ENCODE assay signal across 29 cellular contexts in genomic region chrX:118675966-118676349, GRCh38.
"Had no signal": no experiment of that assay in that cellular context is flagged by ENCODE, and none has a peak within 500 bp of the region (broad histone marks: within the 10 kb centered on the region; RNA-seq: fewer than 3 reads in every experiment).

No MANE protein-coding gene starts in this region.

- H3K4me3 Mint-ChIP-seq: activated CD4-positive, alpha-beta memory T cell treated with anti-CD3 and anti-CD28 coated beads for 36 hours; activated naive CD8-positive, alpha-beta T cell; central memory CD8-positive, alpha-beta T cell; dendritic cell treated with granulocyte-macrophage colony-stimulating factor and Interleukin-4, amounts not matched to agents 40 ng/mL and 50 ng/mL, for 4 days; naive thymus-derived CD4-positive, alpha-beta T cell; neural crest cell; stimulated activated naive B cell treated with anti-CD40 and anti-IgM and Interleukin-4, amounts not matched to agents 10 μg/mL and 1 μg/mL and 100 μg/mL, for 72 hours; T-helper 1 cell treated with Interleukin-12 subunit alpha and Interleukin-12 subunit beta and Interleukin-4 antibody, amounts not matched to agents 30 μg/mL and 1 μg/mL, for 36 hours had no signal

- H3K27me3 Mint-ChIP-seq: activated CD4-positive, alpha-beta memory T cell treated with anti-CD3 and anti-CD28 coated beads for 36 hours; activated naive CD8-positive, alpha-beta T cell; central memory CD8-positive, alpha-beta T cell; dendritic cell treated with granulocyte-macrophage colony-stimulating factor and Interleukin-4, amounts not matched to agents 40 ng/mL and 50 ng/mL, for 4 days; naive thymus-derived CD4-positive, alpha-beta T cell; stimulated activated naive B cell treated with anti-CD40 and anti-IgM and Interleukin-4, amounts not matched to agents 10 μg/mL and 1 μg/mL and 100 μg/mL, for 72 hours had no signal

- ATAC-seq: foreskin keratinocyte; heart right ventricle; naive thymus-derived CD4-positive, alpha-beta T cell; psoas muscle; stimulated activated naive B cell treated with anti-CD40 and anti-IgM and Interleukin-4, amounts not matched to agents 10 μg/mL and 1 μg/mL and 100 μg/mL, for 72 hours had no signal

- H3K9me3 ChIP-seq: esophagus muscularis mucosa, heart right ventricle, left ventricle myocardium inferior, psoas muscle, stomach, thyroid gland, upper lobe of left lung, vagina had no signal

- H3K36me3 Mint-ChIP-seq: activated naive CD8-positive, alpha-beta T cell had no signal

- H3K36me3 ChIP-seq: left ventricle myocardium inferior, thyroid gland, upper lobe of left lung, vagina had no signal

- H3K27ac ChIP-seq: esophagus muscularis mucosa, foreskin keratinocyte, heart right ventricle, left ventricle myocardium inferior, parathyroid adenoma, psoas muscle, stomach, thyroid gland, upper lobe of left lung, vagina, VCaP had no signal

- H3K4me1 ChIP-seq: esophagus muscularis mucosa, foreskin keratinocyte, heart right ventricle, left ventricle myocardium inferior, parathyroid adenoma, psoas muscle, stomach, thyroid gland, upper lobe of left lung, vagina had no signal

- H3K27ac Mint-ChIP-seq: activated CD4-positive, alpha-beta memory T cell treated with anti-CD3 and anti-CD28 coated beads for 36 hours; activated naive CD8-positive, alpha-beta T cell; dendritic cell treated with granulocyte-macrophage colony-stimulating factor and Interleukin-4, amounts not matched to agents 40 ng/mL and 50 ng/mL, for 4 days; naive thymus-derived CD4-positive, alpha-beta T cell; stimulated activated naive B cell treated with anti-CD40 and anti-IgM and Interleukin-4, amounts not matched to agents 10 μg/mL and 1 μg/mL and 100 μg/mL, for 72 hours; T-helper 1 cell treated with Interleukin-12 subunit alpha and Interleukin-12 subunit beta and Interleukin-4 antibody, amounts not matched to agents 30 μg/mL and 1 μg/mL, for 36 hours had no signal

- DNase-seq: activated CD4-positive, alpha-beta memory T cell treated with anti-CD3 and anti-CD28 coated beads for 36 hours; activated CD4-positive, alpha-beta T cell treated with anti-CD3 and anti-CD28 coated beads for 48 hours; activated effector memory CD4-positive, alpha-beta T cell treated with Interleukin-2 at 50 U/mL for 16 hours; activated naive CD4-positive, alpha-beta T cell treated with Interleukin-2 at 50 U/mL for 16 hours; activated T-cell treated with anti-CD3 and anti-CD28 coated beads, Interleukin-2, amount 50 U/mL, for 48 hours; anterior cingulate cortex; foreskin keratinocyte; heart right ventricle; kidney glomerular epithelial cell; left ventricle myocardium inferior; naive thymus-derived CD4-positive, alpha-beta T cell; nucleus accumbens; psoas muscle; stimulated activated CD4-positive, alpha-beta T cell treated with anti-CD3 and anti-CD28 coated beads, Interleukin-15, amount 100 ng/mL, for 24 hours; stimulated activated CD4-positive, alpha-beta T cell treated with anti-CD3 and anti-CD28 coated beads, Interleukin-2, amount 100 ng/mL, for 24 hours; stimulated activated naive B cell treated with anti-CD40 and anti-IgM and Interleukin-4, amounts not matched to agents 10 μg/mL and 1 μg/mL and 100 μg/mL, for 72 hours; stomach; T-helper 9 cell; thyroid gland; upper lobe of left lung had no signal

- H3K9me3 Mint-ChIP-seq: activated CD4-positive, alpha-beta memory T cell treated with anti-CD3 and anti-CD28 coated beads for 36 hours; central memory CD8-positive, alpha-beta T cell; dendritic cell treated with granulocyte-macrophage colony-stimulating factor and Interleukin-4, amounts not matched to agents 40 ng/mL and 50 ng/mL, for 4 days; naive thymus-derived CD4-positive, alpha-beta T cell; stimulated activated naive B cell treated with anti-CD40 and anti-IgM and Interleukin-4, amounts not matched to agents 10 μg/mL and 1 μg/mL and 100 μg/mL, for 72 hours; T-helper 1 cell treated with Interleukin-12 subunit alpha and Interleukin-12 subunit beta and Interleukin-4 antibody, amounts not matched to agents 30 μg/mL and 1 μg/mL, for 36 hours had no signal

- H3K27me3 ChIP-seq: esophagus muscularis mucosa, foreskin keratinocyte, heart right ventricle, stomach, thyroid gland, upper lobe of left lung, vagina had no signal

- H3K4me1 Mint-ChIP-seq: central memory CD8-positive, alpha-beta T cell; neural crest cell; stimulated activated naive B cell treated with anti-CD40 and anti-IgM and Interleukin-4, amounts not matched to agents 10 μg/mL and 1 μg/mL and 100 μg/mL, for 72 hours had no signal

- H3K4me3 ChIP-seq: esophagus muscularis mucosa, heart right ventricle, left ventricle myocardium inferior, psoas muscle, stomach, thyroid gland, upper lobe of left lung, vagina had no signal
